In genomic region chr11:112174789-112175595, GRCh38 we compare ENCODE assay signal across 8 cellular contexts. TPM values are rescaled to one million over a fixed set of nuclear protein-coding genes. Genes with fewer than 3 reads are reported as not detected.
DNase-seq lines count a peak whose midpoint lies in the region; ATAC-seq and TF ChIP-seq lines count a peak whose summit lies in the region.

TSS of gene BCO2 (plus strand) at chr11:112175512. CDS start at chr11:112175602, 90 bp downstream.

- H3K36me3 ChIP-seq in NT2/D1 (ENCODE audit: insufficient read depth, insufficient read length, low read length) (no peaks in the 10 kb centered on the region), neural cell (ENCODE audit: insufficient read depth, low read length) (no peaks in the 10 kb centered on the region), testis (ENCODE audit: low read depth, missing control alignments) (no peaks in the 10 kb centered on the region)

- no peaks in the 10 kb centered on the region for H3K36me3 Mint-ChIP-seq in activated naive CD4-positive, alpha-beta T cell treated with anti-CD3 and anti-CD28 coated beads, Interleukin-2, amount 10 ng/mL, durations not matched to agents 7 days and 5 days

- TF ChIP-seq POLR2A in testis (IDR thresholded peaks at IDR 0.05) = no peak

- H3F3A ChIP-seq in neural cell (ENCODE audit: insufficient read depth, low read length, poor library complexity, severe bottlenecking) = no peaks in the 10 kb centered on the region

- TF ChIP-seq EP300 in neural cell (conservative IDR thresholded peaks at IDR 0.05; ENCODE audit: poor library complexity, severe bottlenecking) = no peak

- ATAC-seq in HG03175 (IDR thresholded peaks at IDR 0.05; ENCODE audit: unreplicated experiment) = peak; percentile 69
- no peak for ATAC-seq in GM18873 (IDR thresholded peaks at IDR 0.05; ENCODE audit: low FRiP score, unreplicated experiment)

- H3K9ac ChIP-seq in NT2/D1 (ENCODE audit: insufficient read length, low read depth) = no peak within 1 kb of the TSS
- H3K9ac ChIP-seq in neural cell (ENCODE audit: low read length) = peak within 1 kb of the TSS; percentile 20

- no peaks in the 10 kb centered on the region for H4K20me1 ChIP-seq in neural cell (ENCODE audit: insufficient read depth)

- no peaks in the 10 kb centered on the region for H3K9me3 ChIP-seq in NT2/D1 (ENCODE audit: insufficient read depth, low read length)
- H3K9me3 ChIP-seq in neural cell (ENCODE audit: low read length) = no peaks in the 10 kb centered on the region
- no peaks in the 10 kb centered on the region for H3K9me3 ChIP-seq in testis

- no peaks in the 10 kb centered on the region for H3K27me3 ChIP-seq in NT2/D1 (ENCODE audit: insufficient read depth, insufficient read length)
- H3K27me3 ChIP-seq in neural cell (ENCODE audit: insufficient read depth, low read depth, low read length) = no peaks in the 10 kb centered on the region
- H3K27me3 ChIP-seq in testis = no peaks in the 10 kb centered on the region

- intact Hi-C loops in testis (cut with DNase I; ENCODE audit: low total_unique reads) = no loop called here

- TF ChIP-seq CTCF in neural cell (IDR thresholded peaks at IDR 0.05; ENCODE audit: poor library complexity, severe bottlenecking) (peak; percentile 81), testis (IDR thresholded peaks at IDR 0.05) (peak; percentile 82 to 86 (median 86))

- no peaks in the 10 kb centered on the region for H3K9me3 Mint-ChIP-seq in activated naive CD4-positive, alpha-beta T cell treated with anti-CD3 and anti-CD28 coated beads, Interleukin-2, amount 10 ng/mL, durations not matched to agents 7 days and 5 days

- H3K4me1 ChIP-seq in NT2/D1 (ENCODE audit: insufficient read depth, insufficient read length) = no peaks in the 10 kb centered on the region
- peaks cover 3% of the 10 kb centered on the region for H3K4me1 ChIP-seq in testis

- H3K4me1 Mint-ChIP-seq in activated naive CD4-positive, alpha-beta T cell treated with anti-CD3 and anti-CD28 coated beads, Interleukin-2, amount 10 ng/mL, durations not matched to agents 7 days and 5 days = peaks cover 11% of the 10 kb centered on the region

- peaks cover 28% of the 10 kb centered on the region for H3K27me3 Mint-ChIP-seq in activated naive CD4-positive, alpha-beta T cell treated with anti-CD3 and anti-CD28 coated beads, Interleukin-2, amount 10 ng/mL, durations not matched to agents 7 days and 5 days

- H3K79me2 ChIP-seq in neural cell (replicated peaks; ENCODE audit: insufficient read depth, low read length) = no peaks in the 10 kb centered on the region

- CTCF ChIA-PET in activated naive CD4-positive, alpha-beta T cell treated with anti-CD3 and anti-CD28 coated beads, Interleukin-2, amount 10 ng/mL, durations not matched to agents 7 days and 5 days (lab: Charles Lee) = interaction anchor here (0.5 to 1.6 kb wide), 9 partner anchors 10 to 310 kb away, joined by 3 to 13 read pairs (median 4); no protein-coding TSS in a partner anchor

- TF ChIP-seq RAD21 in neural cell (conservative IDR thresholded peaks at IDR 0.05) = peak; percentile 65

- 6% methylated on average over 11 of the region's 11 CpGs for WGBS in testis, 2 donors

- H3K4me3 Mint-ChIP-seq in activated naive CD4-positive, alpha-beta T cell treated with anti-CD3 and anti-CD28 coated beads, Interleukin-2, amount 10 ng/mL, durations not matched to agents 7 days and 5 days = no peak within 1 kb of the TSS

- H2AFZ ChIP-seq in neural cell (ENCODE audit: low read depth, low read length) = peak within 1 kb of the TSS; percentile 19

- no peak within 1 kb of the TSS for H3K27ac Mint-ChIP-seq in activated naive CD4-positive, alpha-beta T cell treated with anti-CD3 and anti-CD28 coated beads, Interleukin-2, amount 10 ng/mL, durations not matched to agents 7 days and 5 days

- no peaks in the 10 kb centered on the region for H3K9me2 ChIP-seq in neural cell (ENCODE audit: insufficient read depth, low read length)

- H3K4me2 ChIP-seq in neural cell (ENCODE audit: low read length) = peak within 1 kb of the TSS; percentile 49

- H3K4me3 ChIP-seq in NT2/D1 (ENCODE audit: insufficient read length, low read depth) (no peak within 1 kb of the TSS), neural cell (ENCODE audit: low read length) (peak within 1 kb of the TSS; percentile 59), testis (peak within 1 kb of the TSS in 1 of 2 donors; percentile 20)

- DNase-seq in GM03348 (ENCODE audit: low spot score) (peak; percentile 72), NT2/D1 (ENCODE audit: low read depth, low spot score) (peak; percentile 15), germinal center (ENCODE audit: low spot score) (peak; percentile 15), testis (peak; percentile 88)
- peak; percentile 59 for DNase-seq in activated naive CD4-positive, alpha-beta T cell treated with anti-CD3 and anti-CD28 coated beads, Interleukin-2, amount 10 ng/mL, durations not matched to agents 7 days and 5 days

- no peak within 1 kb of the TSS for H3K27ac ChIP-seq in neural cell (ENCODE audit: low read length)
- H3K27ac ChIP-seq in testis = peak within 1 kb of the TSS; percentile 21 to 37

TF ChIP-seq in neural cell, 6 proteins besides CTCF, POLR2A, EP300 and RAD21:
- TF ChIP-seq SMC3 (conservative IDR thresholded peaks at IDR 0.05; ENCODE audit: poor library complexity) (peak; percentile 50), EZH2 (IDR thresholded peaks at IDR 0.05; ENCODE audit: borderline replicate concordance, insufficient read depth, low read length, poor library complexity, severe bottlenecking) (no peak)

RNA-seq across cellular contexts. Expression of gene BCO2, which starts in this region (rescaled TPM):
- 6.7 and 7.4 TPM in 2 replicates for polyA plus RNA-seq in neural cell
- 5.1 and 11.3 TPM in 2 replicates for polyA minus RNA-seq in neural cell
- total RNA-seq in testis = 10 to 100 TPM; 10.4 to 11.0 TPM
- polyA plus RNA-seq in testis (ENCODE audit: insufficient read depth, low read depth, low replicate concordance) = 10.2 TPM

Comparison
In these comparisons a context has a peak if more than half of its experiments do, and no peak if none do; other contexts are left out.
1. DNase-seq: peak in every context shown above with its lines; median percentile 88 in testis; 72 in GM03348; 59 in activated naive CD4-positive, alpha-beta T cell treated with anti-CD3 and anti-CD28 coated beads, Interleukin-2, amount 10 ng/mL, durations not matched to agents 7 days and 5 days; 15 in NT2/D1; 15 in germinal center.